Comparison of ENCODE assay signal across 1 cellular context in genomic region chr6:583116-583515, GRCh38.
TF ChIP-seq lines count a peak whose summit lies in the region.

No MANE protein-coding gene starts in this region.

TF ChIP-seq in GM23338, 12 proteins besides CTCF, POLR2A, EP300 and RAD21 (continued from another document):
- TF ChIP-seq ZNF462 (CRISPR knock-in tag; IDR thresholded peaks at IDR 0.05) (no peak), CREB1 (CRISPR knock-in tag; IDR thresholded peaks at IDR 0.05; ENCODE audit: low read depth) (no peak), POLR2AphosphoS5 (IDR thresholded peaks at IDR 0.05; ENCODE audit: low read depth) (no peak), STAT1 (IDR thresholded peaks at IDR 0.05; ENCODE audit: unreplicated experiment) (no peak)
